22 cellular contexts compared by ENCODE assay signal in genomic region chr6:85942844-85943243, GRCh38.
DNase-seq lines count a peak whose midpoint lies in the region; ATAC-seq lines count a peak whose summit lies in the region.
"Had no signal": no experiment of that assay in that cellular context is flagged by ENCODE, and none has a peak within 500 bp of the region (broad histone marks: within the 10 kb centered on the region; RNA-seq: fewer than 3 reads in every experiment).

No MANE protein-coding gene starts in this region.

- ATAC-seq in GM19463 (IDR thresholded peaks at IDR 0.05; ENCODE audit: unreplicated experiment) (peak; percentile 70), HG03175 (IDR thresholded peaks at IDR 0.05; ENCODE audit: unreplicated experiment) (peak; percentile 74), GM21619 (IDR thresholded peaks at IDR 0.05; ENCODE audit: unreplicated experiment) (no peak)
- ATAC-seq: Panc1, SK-N-SH treated with all-trans-retinoic acid at 6 μM for 48 hours had no signal

- DNase-seq in NCI-H82 (lab: John Stamatoyannopoulos, UW) (peak; percentile 17), NCI-H82 treated with DMSO at 0.1 percent for 48 hours (lab: John Stamatoyannopoulos, UW; ENCODE audit: unreplicated experiment) (no peak), NCI-H2227 (lab: John Stamatoyannopoulos, UW; ENCODE audit: unreplicated experiment) (no peak), mesenteric fat pad (ENCODE audit: low spot score) (no peak), NCI-H1436 treated with DMSO at 0.1 percent for 48 hours (lab: John Stamatoyannopoulos, UW) (no peak)
- DNase-seq: 8988T; Caco-2; CD4-positive, alpha-beta memory T cell; DMS 273 treated with DMSO at 0.1 percent for 48 hours; DMS79 treated with DMSO at 0.1 percent for 48 hours; GOT3; HCEC 1CT; NCI-H1417; NCI-H187; NCI-H69; NK-92 treated with Interleukin-12 subunit alpha and Interleukin-12 subunit beta, amount 100 ng/mL, for 24 hours; SIG-M5 had no signal
